Comparison of ENCODE assay signal across 23 cellular contexts in genomic region chr1:236701782-236702181, GRCh38. TPM values are rescaled to one million over a fixed set of nuclear protein-coding genes. Genes with fewer than 3 reads are reported as not detected.
"Had no signal": no experiment of that assay in that cellular context is flagged by ENCODE, and none has a peak within 500 bp of the region (broad histone marks: within the 10 kb centered on the region; RNA-seq: fewer than 3 reads in every experiment).

No MANE protein-coding gene starts in this region.

- ATAC-seq: activated CD8-positive, alpha-beta T cell treated with anti-CD3 and anti-CD28 coated beads, Interleukin-2, amount 10 ng/mL, durations not matched to agents 7 days and 5 days; T-helper 17 cell; WTC11 had no signal

- FAIRE-seq: bronchial epithelial cell had no signal

- DNase-seq: activated CD4-positive, alpha-beta T cell treated with anti-CD3 and anti-CD28 coated beads for 48 hours; activated CD4-positive, alpha-beta T cell treated with anti-CD3 and anti-CD28 coated beads, Interleukin-2, amount 50 U/mL, for 4 hours; activated CD4-positive, CD25-positive, alpha-beta regulatory T cell treated with anti-CD3 and anti-CD28 coated beads, Interleukin-2, amount 50 U/mL, for 72 hours; activated CD8-positive, alpha-beta memory T cell treated with anti-CD3 and anti-CD28 coated beads, Interleukin-2, amount 50 U/mL, for 48 hours; activated CD8-positive, alpha-beta T cell treated with anti-CD3 and anti-CD28 coated beads, Interleukin-2, amount 10 ng/mL, durations not matched to agents 7 days and 5 days; activated T-cell treated with anti-CD3 and anti-CD28 coated beads, Interleukin-2, amount 50 U/mL, for 1 hour; aorta; KG1; NCI-H1048; NCI-H146; NCI-H2029; NCI-H2107; NCI-H345; NCI-H510A; NCI-H526 treated with DMSO at 0.1 percent for 48 hours; NCI-H82; SHP77; T-helper 17 cell; T-helper 9 cell had no signal

RNA-seq across cellular contexts. Expression of gene ACTN2, which starts 15.5 kb away (rescaled TPM):
- total RNA-seq: activated CD8-positive, alpha-beta T cell treated with anti-CD3 and anti-CD28 coated beads, Interleukin-2, amount 10 ng/mL, durations not matched to agents 7 days and 5 days; OCI-LY7; T-helper 17 cell had no signal
- polyA plus RNA-seq: IgD-negative memory B cell had no signal
